ENCODE assay signal across 8 cellular contexts in the genomic region with DNA sequence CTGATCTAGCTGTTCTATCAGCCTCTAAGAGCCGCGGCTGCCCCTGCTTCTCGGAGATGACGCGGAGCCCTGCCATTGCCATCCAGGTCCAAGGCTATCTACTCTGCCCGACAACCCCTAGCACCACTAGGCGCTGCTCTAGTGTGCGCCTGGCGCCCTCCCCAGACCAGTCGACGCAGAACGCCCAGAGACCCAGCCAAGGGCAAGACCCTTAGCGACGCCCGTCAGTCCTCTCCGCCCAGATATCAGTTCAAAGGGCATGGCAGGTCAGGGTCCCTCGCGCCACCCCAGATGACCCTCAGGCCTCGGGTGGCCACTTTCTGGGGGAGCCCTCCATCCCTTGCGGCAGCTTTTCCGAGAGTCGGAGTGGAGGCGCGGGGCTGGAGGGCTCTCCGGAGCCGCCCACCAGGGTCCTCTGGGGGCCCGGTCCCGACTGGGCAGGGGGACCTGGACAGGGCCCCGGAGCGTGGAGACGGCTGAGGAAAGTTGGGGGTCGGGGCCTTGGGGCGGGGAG. TPM values are rescaled to one million over a fixed set of nuclear protein-coding genes. Genes with fewer than 3 reads are reported as not detected.
DNase-seq lines count a peak whose midpoint lies in the region; ATAC-seq and TF ChIP-seq lines count a peak whose summit lies in the region.

No MANE protein-coding gene starts in this region.

- no peak overlapping the region for H2AK5ac ChIP-seq in IMR-90 (ENCODE audit: low read depth, low read length)

- 2% methylated on average over 13 of the region's 33 CpGs; no CpG with 5 or more reads in 1 of the 2 experiments for WGBS in IMR-90 (ENCODE audit: extremely low coverage in 2 of 2, insufficient read length in 1 of 2), 2 experiments

- H4K8ac ChIP-seq in IMR-90 (ENCODE audit: low read depth in 2 of 2, low read length in 2 of 2) = no peak overlapping the region

- ATAC-seq in IMR-90 (ENCODE audit: low read depth) = no peak
- ATAC-seq in Right ventricle myocardium inferior = peak; percentile 95
- ATAC-seq in GM18498 (IDR thresholded peaks at IDR 0.05; ENCODE audit: unreplicated experiment) = no peak
- no peak for ATAC-seq in HG03354 (IDR thresholded peaks at IDR 0.05; ENCODE audit: poor library complexity, severe bottlenecking, unreplicated experiment)

- no peak for TF ChIP-seq CTCF in IMR-90 (conservative IDR thresholded peaks at IDR 0.05; ENCODE audit: low read depth, low read length)

- no TSS peak for BruUV-seq in IMR-90 (replicated peaks; lab: Mats Ljungman, UMichigan)

- no peaks in the 10 kb centered on the region for H3K9me1 ChIP-seq in IMR-90 (ENCODE audit: insufficient read depth, low read length)

- no peak overlapping the region for H4K91ac ChIP-seq in IMR-90 (ENCODE audit: insufficient read depth, low read depth, low read length)

- H4K5ac ChIP-seq in IMR-90 (ENCODE audit: low read depth, low read length) = no peak overlapping the region

- H2AK9ac ChIP-seq in IMR-90 (replicated peaks; ENCODE audit: low read depth, low read length, poor library complexity) = no peak overlapping the region

- no peak overlapping the region for H2BK15ac ChIP-seq in IMR-90 (ENCODE audit: low read depth, low read length)

- no peak overlapping the region for H3K23ac ChIP-seq in IMR-90 (ENCODE audit: low read depth, low read length)

- no peak overlapping the region for H3K4me3 ChIP-seq in IMR-90 (ENCODE audit: insufficient read depth, low read depth, low read length)

- H2BK5ac ChIP-seq in IMR-90 (ENCODE audit: low read depth, low read length, poor library complexity, severe bottlenecking) = no peak overlapping the region

- no peak overlapping the region for H3K56ac ChIP-seq in IMR-90 (ENCODE audit: extremely low read depth, insufficient read depth, low read length)

- TF ChIP-seq RAD21 in IMR-90 (IDR thresholded peaks at IDR 0.05; ENCODE audit: low read length) = no peak

- no peak overlapping the region for H3K9ac ChIP-seq in IMR-90 (ENCODE audit: low read depth, low read length)

- no peaks in the 10 kb centered on the region for H3K9me3 ChIP-seq in IMR-90 (ENCODE audit: control insufficient read depth, insufficient read depth, low read length)

- peaks cover 22% of the 10 kb centered on the region for H3K27me3 ChIP-seq in IMR-90 (ENCODE audit: control insufficient read depth, insufficient read depth, low read length)

- intact Hi-C loops in IMR-90 (cut with micrococcal nuclease) = no loop called here
- intact Hi-C loops in Right ventricle myocardium inferior (cut with DNase I) = loop anchor here (2.0 to 10.0 kb wide), 3 partner anchors 216 to 930 kb away; no protein-coding TSS in a partner anchor

- H3K4me1 ChIP-seq in IMR-90 (ENCODE audit: control insufficient read depth, insufficient read depth, low read length) = no peaks in the 10 kb centered on the region

- no peak overlapping the region for H2BK20ac ChIP-seq in IMR-90 (ENCODE audit: low read depth, low read length)

- H3K4me2 ChIP-seq in IMR-90 (ENCODE audit: low read depth, low read length) = peak overlapping the region; percentile 50; the same call in 1 of the 2 replicates

- H3K14ac ChIP-seq in IMR-90 (replicated peaks; ENCODE audit: low read depth, low read length) = no peak overlapping the region

- no peak overlapping the region for H2AFZ ChIP-seq in IMR-90 (replicated peaks; ENCODE audit: low read length, poor library complexity)

- no peaks in the 10 kb centered on the region for H3K36me3 ChIP-seq in IMR-90 (ENCODE audit: control insufficient read depth, insufficient read depth, low read length)

- DNase-seq in DMS53 treated with DMSO at 0.1 percent for 48 hours (lab: John Stamatoyannopoulos, UW; ENCODE audit: unreplicated experiment) = peak; percentile 52
- DNase-seq in IMR-90 = no peak
- peak; percentile 66 for DNase-seq in SHP77 treated with DMSO at 0.1 percent for 48 hours (lab: John Stamatoyannopoulos, UW)
- peak; percentile 84 for DNase-seq in Right ventricle myocardium inferior (ENCODE audit: missing footprints)
- DNase-seq in nucleus accumbens (lab: John Stamatoyannopoulos, UW) = peak in 47 of 56 donors; percentile 10 to 73 (median 47)
- DNase-seq in epidermal melanocyte (ENCODE audit: insufficient read length, low spot score) = no peak

- H3K79me1 ChIP-seq in IMR-90 (ENCODE audit: low read depth in 1 of 2, low read length in 2 of 2) = no peaks in the 10 kb centered on the region

- in situ Hi-C loops in IMR-90 (cut with MboI; ENCODE audit: low sequenced_read_pairs) = loop anchor here (25.0 kb wide), 1 partner anchor 928 kb away; no protein-coding TSS in a partner anchor

- no peak overlapping the region for H3K4ac ChIP-seq in IMR-90 (ENCODE audit: low read depth, low read length)

- H4K20me1 ChIP-seq in IMR-90 (ENCODE audit: insufficient read depth, low read length) = no peaks in the 10 kb centered on the region

- no peak overlapping the region for H2BK120ac ChIP-seq in IMR-90 (ENCODE audit: low read depth, low read length)

- H3K27ac ChIP-seq in IMR-90 (ENCODE audit: insufficient read depth, low read length) = no peak overlapping the region

- H3K18ac ChIP-seq in IMR-90 (ENCODE audit: low read depth, low read length) = no peak overlapping the region

- POLR2A ChIA-PET in IMR-90 (lab: Charles Lee; ENCODE audit: unreplicated experiment) = no interaction called here

- CTCF ChIA-PET in IMR-90 (lab: Yijun Ruan, JAX) = no interaction called here

- dilution Hi-C loops in IMR-90 (cut with HindIII; ENCODE audit: low sequenced_read_pairs, unreplicated experiment) = no loop called here

- TF ChIP-seq POLR2A in IMR-90 (IDR thresholded peaks at IDR 0.05; ENCODE audit: low read depth, low read length) = no peak

TF ChIP-seq in IMR-90, 13 proteins besides CTCF, POLR2A, EP300 and RAD21:
- no peak for TF ChIP-seq BHLHE40 (IDR thresholded peaks at IDR 0.05; ENCODE audit: low read depth, low read length)
- no peak for TF ChIP-seq NFE2L2 (IDR thresholded peaks at IDR 0.05; ENCODE audit: low read depth, low read length)
- no peak for TF ChIP-seq SMC3 (IDR thresholded peaks at IDR 0.05; ENCODE audit: low read depth, low read length)
- TF ChIP-seq MXI1 (IDR thresholded peaks at IDR 0.05; ENCODE audit: borderline replicate concordance, low read depth, low read length) = no peak
- no peak for TF ChIP-seq RCOR1 (IDR thresholded peaks at IDR 0.05; ENCODE audit: insufficient replicate concordance, low read length)
- TF ChIP-seq CEBPB (IDR thresholded peaks at IDR 0.05; ENCODE audit: low read depth, low read length) = no peak

RNA-seq across cellular contexts. Expression of a gene that starts 0.4 kb away (rescaled TPM):
- total RNA-seq in IMR-90 (2012; rRNA removed) (under 0.01 TPM in 2 replicates), Right ventricle myocardium inferior (8.4 TPM)
- polyA plus RNA-seq in IMR-90 (2012; rRNA removed) = 0.07 TPM in 2 replicates
- polyA plus RNA-seq in IMR-90 (2012; cell fraction: cytosol; rRNA removed) = 0.04 and 0.12 TPM in 2 replicates
- polyA plus RNA-seq in IMR-90 (2012; cell fraction: nucleus; rRNA removed; ENCODE audit: low replicate concordance) = 0.02 and 0.06 TPM in 2 replicates

Comparison
In these comparisons a context has a peak if more than half of its experiments do, and no peak if none do; other contexts are left out.
1. DNase-seq: peak in DMS53 treated with DMSO at 0.1 percent for 48 hours (single experiment), SHP77 treated with DMSO at 0.1 percent for 48 hours (single experiment), Right ventricle myocardium inferior (single experiment) and nucleus accumbens (47 of 56); none in IMR-90 (single experiment) and epidermal melanocyte (single experiment).